Comparison of ENCODE assay signal across 18 cellular contexts in the genomic region with DNA sequence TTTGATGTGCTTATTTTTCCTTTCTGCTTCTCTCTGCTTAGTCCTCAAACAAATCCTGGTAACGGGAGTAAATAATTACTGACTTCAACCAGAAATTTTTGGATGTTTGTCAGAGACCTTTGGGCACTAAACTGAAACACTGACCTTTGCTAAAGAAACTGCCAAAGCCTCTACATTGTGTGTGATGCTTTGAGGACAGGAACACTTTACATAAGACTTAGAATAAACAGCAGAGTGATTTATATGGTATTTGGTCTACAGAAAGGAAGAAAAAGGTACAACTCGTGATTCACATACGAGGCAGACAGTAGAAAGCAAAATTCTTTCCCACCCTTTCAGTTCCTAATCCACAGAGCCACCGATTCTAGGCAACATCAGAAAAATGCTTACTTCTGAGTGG. TPM values are rescaled to one million over a fixed set of nuclear protein-coding genes. Genes with fewer than 3 reads are reported as not detected.
DNase-seq lines count a peak whose midpoint lies in the region; ATAC-seq and TF ChIP-seq lines count a peak whose summit lies in the region.
"Had no signal": no experiment of that assay in that cellular context is flagged by ENCODE, and none has a peak within 500 bp of the region (broad histone marks: within the 10 kb centered on the region; RNA-seq: fewer than 3 reads in every experiment).

No MANE protein-coding gene starts in this region.

- intact Hi-C loops in esophagus squamous epithelium (cut with DNase I) (no loop called here), lower lobe of right lung (cut with DNase I) (no loop called here), stomach (cut with DNase I; ENCODE audit: low total_unique reads) (no loop called here), spleen (cut with DNase I; ENCODE audit: low total_unique reads) (no loop called here)

- WGBS in esophagus squamous epithelium, 2 donors: 26 to 37% methylated on average over 4 of the region's 4 CpGs
- 15 to 34% (median 21%) methylated on average over 4 of the region's 4 CpGs for WGBS in stomach, 5 donors
- 65 to 78% (median 71%) methylated on average over 4 of the region's 4 CpGs for WGBS in spleen, 5 donors

- H3K9me3 Mint-ChIP-seq in effector memory CD8-positive, alpha-beta T cell: no peaks in the 10 kb centered on the region
- H3K9me3 Mint-ChIP-seq: activated naive CD8-positive, alpha-beta T cell treated with anti-CD3 and anti-CD28 coated beads, Interleukin-2, amount 50 U/mL, for 24 hours; immature natural killer cell; natural killer cell had no signal

- H3K36me3 ChIP-seq in SJSA1 (no peaks in the 10 kb centered on the region), esophagus squamous epithelium (no peaks in the 10 kb centered on the region), lower lobe of right lung (no peaks in the 10 kb centered on the region), stomach (no peaks in the 10 kb centered on the region), spleen (no peaks in the 10 kb centered on the region)

- no peaks in the 10 kb centered on the region for H3K27me3 ChIP-seq in SJSA1 (replicated peaks)
- H3K27me3 ChIP-seq in esophagus squamous epithelium: no peaks in the 10 kb centered on the region
- H3K27me3 ChIP-seq in lower lobe of right lung (ENCODE audit: low read depth): no peaks in the 10 kb centered on the region
- H3K27me3 ChIP-seq in stomach: no peaks in the 10 kb centered on the region
- H3K27me3 ChIP-seq in spleen (replicated peaks in 1 of 7): no peaks in the 10 kb centered on the region

- TF ChIP-seq POLR2A in esophagus squamous epithelium (IDR thresholded peaks at IDR 0.05): no peak
- TF ChIP-seq POLR2A in stomach (IDR thresholded peaks at IDR 0.05): no peak
- no peak for TF ChIP-seq POLR2A in spleen (IDR thresholded peaks at IDR 0.05)

- ATAC-seq in lower lobe of right lung: peak in 1 of 2 donors; percentile 69
- ATAC-seq in effector memory CD8-positive, alpha-beta T cell (replicated peaks): no peak
- ATAC-seq in GM18511 (IDR thresholded peaks at IDR 0.05; ENCODE audit: unreplicated experiment): no peak
- ATAC-seq in GM19351 (IDR thresholded peaks at IDR 0.05; ENCODE audit: unreplicated experiment): no peak
- ATAC-seq: activated CD4-positive, alpha-beta T cell treated with anti-CD3 and anti-CD28 coated beads for 36 hours; activated naive CD8-positive, alpha-beta T cell treated with anti-CD3 and anti-CD28 coated beads, Interleukin-2, amount 50 U/mL, for 24 hours; natural killer cell had no signal

- H3K4me3 ChIP-seq in SJSA1 (no peak overlapping the region), esophagus squamous epithelium (no peak overlapping the region), lower lobe of right lung (no peak overlapping the region), stomach (no peak overlapping the region), spleen (no peak overlapping the region)

- H3K9me3 ChIP-seq in SJSA1 (replicated peaks): no peaks in the 10 kb centered on the region
- H3K9me3 ChIP-seq in esophagus squamous epithelium: no peaks in the 10 kb centered on the region
- no peaks in the 10 kb centered on the region for H3K9me3 ChIP-seq in lower lobe of right lung
- H3K9me3 ChIP-seq in stomach: no peaks in the 10 kb centered on the region
- H3K9me3 ChIP-seq in spleen: no peaks in the 10 kb centered on the region

- H3K27me3 Mint-ChIP-seq in effector memory CD8-positive, alpha-beta T cell: peaks cover 21 to 31% of the 10 kb centered on the region in 2 donors

- TF ChIP-seq CTCF in esophagus squamous epithelium (IDR thresholded peaks at IDR 0.05) (no peak), lower lobe of right lung (IDR thresholded peaks at IDR 0.05) (no peak), stomach (IDR thresholded peaks at IDR 0.05) (no peak), spleen (IDR thresholded peaks at IDR 0.05 in 8 of 11, conservative IDR thresholded peaks at IDR 0.05 in 3 of 11) (no peak)

- no peak overlapping the region for H3K4me3 Mint-ChIP-seq in effector memory CD8-positive, alpha-beta T cell
- H3K4me3 Mint-ChIP-seq: activated CD4-positive, alpha-beta T cell treated with anti-CD3 and anti-CD28 coated beads for 36 hours; activated naive CD8-positive, alpha-beta T cell treated with anti-CD3 and anti-CD28 coated beads, Interleukin-2, amount 50 U/mL, for 24 hours; immature natural killer cell; natural killer cell had no signal

- peak overlapping the region; percentile 76 for H3K27ac ChIP-seq in SJSA1
- peak overlapping the region in 3 of 4 donors; percentile 27 to 58 (median 55) for H3K27ac ChIP-seq in esophagus squamous epithelium
- peak overlapping the region; percentile 73 for H3K27ac ChIP-seq in lower lobe of right lung
- peak overlapping the region in 4 of 5 donors; percentile 49 to 84 (median 58) for H3K27ac ChIP-seq in stomach
- peak overlapping the region in 4 of 8 donors; percentile 8 to 41 (median 38) for H3K27ac ChIP-seq in spleen

- no peak for TF ChIP-seq EP300 in stomach (IDR thresholded peaks at IDR 0.05)

- DNase-seq in SJSA1 (ENCODE audit: low read depth in 1 of 2, low spot score in 2 of 2) (no peak), esophagus squamous epithelium (lab: John Stamatoyannopoulos, UW) (no peak), lower lobe of right lung (no peak), stomach (no peak), spleen (no peak)
- no peak for DNase-seq in effector memory CD8-positive, alpha-beta T cell
- DNase-seq: activated CD4-positive, alpha-beta T cell treated with anti-CD3 and anti-CD28 coated beads for 36 hours; activated naive CD8-positive, alpha-beta T cell treated with anti-CD3 and anti-CD28 coated beads, Interleukin-2, amount 50 U/mL, for 24 hours; activated T-cell treated with anti-CD3 and anti-CD28 coated beads, Interleukin-2, amount 50 U/mL, for 48 hours; DMS 273 treated with DMSO at 0.1 percent for 48 hours; HCEC 1CT; immature natural killer cell; natural killer cell; NCI-H2029; NCI-H748 treated with DMSO at 0.1 percent for 48 hours had no signal

- peaks cover 43% of the 10 kb centered on the region for H3K4me1 ChIP-seq in SJSA1 (replicated peaks)
- H3K4me1 ChIP-seq in esophagus squamous epithelium: peaks cover 0 to 38% (median 0%) of the 10 kb centered on the region in 3 donors
- peaks cover 57% of the 10 kb centered on the region for H3K4me1 ChIP-seq in lower lobe of right lung
- H3K4me1 ChIP-seq in stomach: peaks cover 0 to 55% (median 41%) of the 10 kb centered on the region in 4 donors
- peaks cover 0 to 20% (median 3%) of the 10 kb centered on the region in 6 donors for H3K4me1 ChIP-seq in spleen

- H3K4me1 Mint-ChIP-seq in effector memory CD8-positive, alpha-beta T cell (ENCODE audit: low read depth in 2 of 2): peaks cover 3 to 4% of the 10 kb centered on the region in 2 donors
- H3K4me1 Mint-ChIP-seq: activated CD4-positive, alpha-beta T cell treated with anti-CD3 and anti-CD28 coated beads for 36 hours; natural killer cell had no signal

- H3K36me3 Mint-ChIP-seq in effector memory CD8-positive, alpha-beta T cell (ENCODE audit: insufficient read depth): no peaks in the 10 kb centered on the region
- H3K36me3 Mint-ChIP-seq: immature natural killer cell, natural killer cell had no signal

- H3K27ac Mint-ChIP-seq in effector memory CD8-positive, alpha-beta T cell: no peak overlapping the region
- H3K27ac Mint-ChIP-seq: activated CD4-positive, alpha-beta T cell treated with anti-CD3 and anti-CD28 coated beads for 36 hours; activated naive CD8-positive, alpha-beta T cell treated with anti-CD3 and anti-CD28 coated beads, Interleukin-2, amount 50 U/mL, for 24 hours; immature natural killer cell; natural killer cell had no signal

RNA-seq across cellular contexts. Expression of a gene that starts 59.8 kb away (rescaled TPM):
- 0.34 TPM in 1 of 2 replicates, not detected in the other for total RNA-seq in SJSA1 (2014; rRNA removed; shearing (Covaris generic))
- total RNA-seq in esophagus squamous epithelium: 1 to 10 TPM in 1 of 4 donors, under 1 TPM in 2, not detected in 1; 0.18 to 1.3 (median 0.23) TPM
- 1.0 TPM for total RNA-seq in lower lobe of right lung
- total RNA-seq in stomach: 1 to 10 TPM in 3 of 5 donors, not detected in 2; 1.4 to 9.7 (median 3.1) TPM
- polyA plus RNA-seq in stomach: under 1 TPM; 0.06 to 0.18 (median 0.15) TPM
- total RNA-seq in spleen: under 1 TPM in 2 of 7 donors, not detected in 5; 0.07 to 0.13 TPM
- polyA plus RNA-seq in spleen: under 1 TPM; 0.02 to 0.19 (median 0.12) TPM
- total RNA-seq: activated CD4-positive, alpha-beta T cell treated with anti-CD3 and anti-CD28 coated beads for 36 hours; natural killer cell; T-helper 1 cell treated with Interleukin-12 subunit alpha and Interleukin-12 subunit beta and Interleukin-4 antibody, amounts not matched to agents 30 ng/mL and 1 ng/mL, for 36 hours had no signal
- polyA plus RNA-seq: immature natural killer cell had no signal
